ENCODE assay signal across 8 cellular contexts in genomic region chr7:26863504-26864308, GRCh38. TPM values are rescaled to one million over a fixed set of nuclear protein-coding genes. Genes with fewer than 3 reads are reported as not detected.
DNase-seq lines count a peak whose midpoint lies in the region; ATAC-seq and TF ChIP-seq lines count a peak whose summit lies in the region.

No MANE protein-coding gene starts in this region.

- no peaks in the 10 kb centered on the region for H4K20me1 ChIP-seq in HCT116 (ENCODE audit: insufficient read depth)
- no peaks in the 10 kb centered on the region for H4K20me1 ChIP-seq in OCI-LY1 (ENCODE audit: insufficient read depth, low read length)

- H3F3A ChIP-seq in OCI-LY1 (ENCODE audit: insufficient read depth, low read length) = no peaks in the 10 kb centered on the region

- peaks cover 28% of the 10 kb centered on the region for H3K4me1 Mint-ChIP-seq in stimulated activated memory B cell treated with anti-CD40 and anti-IgM and Interleukin-4, amounts not matched to agents 10 μg/mL and 1 μg/mL and 100 μg/mL, for 72 hours

- peak; percentile 3 for ATAC-seq in HCT116
- no peak for ATAC-seq in body of pancreas
- ATAC-seq in stimulated activated memory B cell treated with anti-CD40 and anti-IgM and Interleukin-4, amounts not matched to agents 10 μg/mL and 1 μg/mL and 100 μg/mL, for 72 hours = peak; percentile 49
- ATAC-seq in GM18858 (IDR thresholded peaks at IDR 0.05; ENCODE audit: unreplicated experiment) = no peak

- H3K4me1 ChIP-seq in HCT116 (ENCODE audit: control insufficient read depth in 1 of 2, insufficient read depth in 2 of 2, low read length in 2 of 2) (peaks cover 3 to 45% of the 10 kb centered on the region in 2 experiments; a peak in 3 of 4 replicates), OCI-LY1 (ENCODE audit: insufficient read depth, low read length, severe bottlenecking) (peaks cover 30% of the 10 kb centered on the region), body of pancreas (peaks cover 6% of the 10 kb centered on the region)

- H3K9ac ChIP-seq in HCT116 (ENCODE audit: low read length) (peak overlapping the region; percentile 67), OCI-LY1 (ENCODE audit: low read length) (peak overlapping the region; percentile 73)

- BruUV-seq in HCT116 (replicated peaks; lab: Mats Ljungman, UMichigan) = TSS peak; percentile 74

- peak overlapping the region; percentile 98 for H3K4me3 Mint-ChIP-seq in stimulated activated memory B cell treated with anti-CD40 and anti-IgM and Interleukin-4, amounts not matched to agents 10 μg/mL and 1 μg/mL and 100 μg/mL, for 72 hours

- CTCF ChIA-PET in HCT116 (lab: Charles Lee) = interaction anchor here (1.1 kb wide), 1 partner anchor 332 kb away, joined by 3 read pairs; no protein-coding TSS in a partner anchor

- no peak for TF ChIP-seq POLR2A in HCT116 (IDR thresholded peaks at IDR 0.05; ENCODE audit: borderline replicate concordance, extremely low read depth, insufficient read depth, insufficient read length)
- TF ChIP-seq POLR2A in body of pancreas (IDR thresholded peaks at IDR 0.05) = no peak

- no peaks in the 10 kb centered on the region for H3K27me3 Mint-ChIP-seq in stimulated activated memory B cell treated with anti-CD40 and anti-IgM and Interleukin-4, amounts not matched to agents 10 μg/mL and 1 μg/mL and 100 μg/mL, for 72 hours

- H3K27me3 ChIP-seq in HCT116 (ENCODE audit: insufficient read depth, low read length) = no peaks in the 10 kb centered on the region
- H3K27me3 ChIP-seq in OCI-LY1 (ENCODE audit: insufficient read depth, low read length) = no peaks in the 10 kb centered on the region
- no peaks in the 10 kb centered on the region for H3K27me3 ChIP-seq in body of pancreas
- H3K27me3 ChIP-seq in kidney epithelial cell (ENCODE audit: control insufficient read depth, insufficient read depth, low read length) = no peaks in the 10 kb centered on the region

- intact Hi-C loops in HCT116 (cut with micrococcal nuclease) = loop anchor here (5.0 kb wide), 1 partner anchor 184 kb away; no protein-coding TSS in a partner anchor
- intact Hi-C loops in body of pancreas (cut with DNase I) = no loop called here

- H3K9me3 ChIP-seq in HCT116 (ENCODE audit: control insufficient read depth in 1 of 2, insufficient read depth in 1 of 2, low read depth in 1 of 2, low read length in 2 of 2) (no peaks in the 10 kb centered on the region), OCI-LY1 (ENCODE audit: low read length) (no peaks in the 10 kb centered on the region), body of pancreas (no peaks in the 10 kb centered on the region)

- H3K36me3 Mint-ChIP-seq in stimulated activated memory B cell treated with anti-CD40 and anti-IgM and Interleukin-4, amounts not matched to agents 10 μg/mL and 1 μg/mL and 100 μg/mL, for 72 hours = no peaks in the 10 kb centered on the region

- POLR2A ChIA-PET in HCT116 (lab: Charles Lee) = interaction anchor here (1.0 kb wide), 1 partner anchor 251 kb away, joined by 5 read pairs; no protein-coding TSS in a partner anchor

- peak overlapping the region; percentile 98 for H3K27ac Mint-ChIP-seq in stimulated activated memory B cell treated with anti-CD40 and anti-IgM and Interleukin-4, amounts not matched to agents 10 μg/mL and 1 μg/mL and 100 μg/mL, for 72 hours

- H2AFZ ChIP-seq in HCT116 (ENCODE audit: low read depth, low read length, poor library complexity, severe bottlenecking) (peak overlapping the region; percentile 12), OCI-LY1 (ENCODE audit: low read length) (peak overlapping the region; percentile 11; the same call in 1 of the 2 replicates)

- TF ChIP-seq RAD21 in HCT116 (IDR thresholded peaks at IDR 0.05; ENCODE audit: low read depth) = no peak

- RAD21 ChIA-PET in HCT116 (lab: Charles Lee; ENCODE audit: low non-redundant PET in 1 of 2, low total read pairs in 2 of 2, uncharacterized antibody in 2 of 2, unreplicated experiment in 2 of 2) = interaction anchor here in 1 of 2 experiments (1.0 kb wide), 1 partner anchor 297 kb away, joined by 4 read pairs; no protein-coding TSS in a partner anchor

- WGBS in body of pancreas, 2 donors = 3 to 6% methylated on average over 17 of the region's 17 CpGs

- TF ChIP-seq CTCF in HCT116 (IDR thresholded peaks at IDR 0.05 in 2 of 3, conservative IDR thresholded peaks at IDR 0.05 in 1 of 3; ENCODE audit: borderline replicate concordance in 1 of 3, insufficient read depth in 1 of 3, low read depth in 2 of 3, low read length in 2 of 3) (no peak), OCI-LY1 (IDR thresholded peaks at IDR 0.05; ENCODE audit: low read length) (no peak), body of pancreas (IDR thresholded peaks at IDR 0.05) (no peak), kidney epithelial cell (IDR thresholded peaks at IDR 0.05; ENCODE audit: insufficient read depth, low read length, poor library complexity, severe bottlenecking) (no peak)

- H3K9me2 ChIP-seq in HCT116 (ENCODE audit: insufficient read depth) (no peaks in the 10 kb centered on the region), OCI-LY1 (ENCODE audit: low read depth, low read length) (no peaks in the 10 kb centered on the region)

- H3K36me3 ChIP-seq in HCT116 (ENCODE audit: control insufficient read depth in 1 of 2, insufficient read depth in 2 of 2, low read length in 2 of 2) (no peaks in the 10 kb centered on the region), OCI-LY1 (ENCODE audit: insufficient read depth, low read length) (no peaks in the 10 kb centered on the region), body of pancreas (replicated peaks in 1 of 2; ENCODE audit: insufficient read depth in 1 of 2, low read depth in 2 of 2) (no peaks in the 10 kb centered on the region), kidney epithelial cell (ENCODE audit: control insufficient read depth, insufficient read depth, low read length) (no peaks in the 10 kb centered on the region)

- H3K79me2 ChIP-seq in HCT116 (ENCODE audit: insufficient read depth, low read length) = peaks cover 12% of the 10 kb centered on the region
- no peaks in the 10 kb centered on the region; the same call in 1 of the 2 replicates for H3K79me2 ChIP-seq in OCI-LY1 (ENCODE audit: insufficient read depth, low read length)

- H3K4me3 ChIP-seq in HCT116 (replicated peaks in 1 of 2; ENCODE audit: low read depth in 1 of 2, low read length in 2 of 2) = peak overlapping the region; percentile 64 to 77
- peak overlapping the region; percentile 73 for H3K4me3 ChIP-seq in OCI-LY1 (ENCODE audit: low read depth, low read length, poor library complexity, severe bottlenecking)
- peak overlapping the region; percentile 62 to 89 for H3K4me3 ChIP-seq in body of pancreas
- H3K4me3 ChIP-seq in kidney epithelial cell (ENCODE audit: low read depth, low read length) = peak overlapping the region; percentile 86

- no peaks in the 10 kb centered on the region for H3K9me3 Mint-ChIP-seq in stimulated activated memory B cell treated with anti-CD40 and anti-IgM and Interleukin-4, amounts not matched to agents 10 μg/mL and 1 μg/mL and 100 μg/mL, for 72 hours

- DNase-seq in activated T-cell treated with anti-CD3 and anti-CD28 coated beads for 1 hour (ENCODE audit: low read depth) = peak; percentile 12
- no peak for DNase-seq in activated T-cell treated with anti-CD3 and anti-CD28 coated beads, Interleukin-2, amount 50 U/mL, for 48 hours
- peak; percentile 18 for DNase-seq in HCT116 (ENCODE audit: low read depth, low spot score)
- DNase-seq in body of pancreas = peak in 1 of 4 donors; percentile 9
- no peak for DNase-seq in kidney epithelial cell (ENCODE audit: low read depth)

- H3K27ac ChIP-seq in HCT116 (ENCODE audit: low read depth, low read length) (peak overlapping the region; percentile 67), OCI-LY1 (ENCODE audit: low read depth, low read length, poor library complexity, severe bottlenecking) (peak overlapping the region; percentile 36), body of pancreas (peak overlapping the region; percentile 73 to 92 (median 84))

- H3K4me2 ChIP-seq in HCT116 (ENCODE audit: low read length) (peak overlapping the region; percentile 83), OCI-LY1 (ENCODE audit: low read length) (peak overlapping the region; percentile 76)

TF ChIP-seq in HCT116, 20 proteins besides CTCF, POLR2A, EP300 and RAD21:
- TF ChIP-seq ZFX (IDR thresholded peaks at IDR 0.05) = no peak
- no peak for TF ChIP-seq POLR2AphosphoS5 (IDR thresholded peaks at IDR 0.05; ENCODE audit: low read depth, low read length)
- peak; percentile 58 for TF ChIP-seq EGR1 (IDR thresholded peaks at IDR 0.05; ENCODE audit: low read depth)

RNA-seq across cellular contexts. Expression of gene SKAP2, which starts 0.7 kb away (rescaled TPM):
- 30.7 TPM for total RNA-seq in HCT116 (2021; ENCODE audit: unreplicated experiment)
- 8.4 and 10.6 TPM in 2 replicates for polyA plus RNA-seq in HCT116 (2012)
- 10 to 100 TPM in 1 of 2 donors, 1 to 10 TPM in 1; 8.6 to 12.7 TPM for total RNA-seq in body of pancreas
- total RNA-seq in kidney epithelial cell = 22.0 and 35.6 TPM in 2 replicates

Comparison
In these comparisons a context has a peak if more than half of its experiments do, and no peak if none do; other contexts are left out.
1. DNase-seq: peak in activated T-cell treated with anti-CD3 and anti-CD28 coated beads for 1 hour (single experiment) and HCT116 (single experiment); none in activated T-cell treated with anti-CD3 and anti-CD28 coated beads, Interleukin-2, amount 50 U/mL, for 48 hours (0 of 2) and kidney epithelial cell (single experiment).
2. ATAC-seq: peak in HCT116 (single experiment) and stimulated activated memory B cell treated with anti-CD40 and anti-IgM and Interleukin-4, amounts not matched to agents 10 μg/mL and 1 μg/mL and 100 μg/mL, for 72 hours (single experiment); none in body of pancreas (single experiment) and GM18858 (single experiment).
3. Peak in every context shown above with its lines, with median percentiles within 50 percentile points of each other: H3K27ac ChIP-seq and H3K4me3 ChIP-seq.